In the genomic region with DNA sequence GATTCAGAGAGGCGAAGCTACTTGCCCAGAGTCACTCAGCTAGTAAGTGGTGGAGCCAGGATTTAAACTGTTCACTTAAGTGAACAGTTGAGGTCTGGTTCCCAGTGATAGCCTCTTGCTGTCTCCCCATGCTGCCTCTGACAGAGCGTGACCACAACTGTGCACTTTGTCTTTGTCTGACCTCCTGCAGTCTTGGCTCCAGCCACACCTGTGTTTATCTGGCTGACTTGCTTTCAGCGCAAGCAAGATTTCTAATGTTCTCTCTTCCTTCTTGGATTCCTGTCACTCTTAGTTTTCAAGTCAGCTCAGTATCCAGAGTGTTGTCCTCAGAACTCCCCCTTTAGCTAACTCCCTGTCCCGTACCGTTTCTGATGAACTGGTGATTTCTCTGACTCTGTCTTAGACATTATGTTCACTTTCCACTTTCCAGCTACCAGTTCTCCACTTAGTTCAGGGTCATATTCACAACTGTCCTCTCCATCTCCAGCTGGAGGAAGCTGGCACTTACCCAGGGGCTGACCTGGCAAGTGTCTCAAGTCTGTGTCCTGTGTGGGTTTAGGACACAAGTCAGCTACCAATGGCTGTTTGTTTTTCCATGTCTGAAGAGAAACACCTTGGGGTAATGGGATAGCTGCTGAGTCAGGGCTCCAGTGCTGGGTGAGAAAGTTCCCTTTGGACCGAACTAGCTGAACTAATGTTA, we compare ENCODE assay signal across 21 cellular contexts.
DNase-seq lines count a peak whose midpoint lies in the region; ATAC-seq, FAIRE-seq and TF ChIP-seq lines count a peak whose summit lies in the region.
"Had no signal": no experiment of that assay in that cellular context is flagged by ENCODE, and none has a peak within 500 bp of the region (broad histone marks: within the 10 kb centered on the region; RNA-seq: fewer than 3 reads in every experiment).

No MANE protein-coding gene starts in this region.

- H3K27ac ChIP-seq in colonic mucosa (no peak overlapping the region), pancreas (no peak overlapping the region)
- H3K27ac ChIP-seq: brain microvascular endothelial cell, vagina had no signal

- DNase-seq in DMS53 treated with DMSO at 0.1 percent for 48 hours (lab: John Stamatoyannopoulos, UW; ENCODE audit: unreplicated experiment) (peak; percentile 38), NCI-H146 (lab: John Stamatoyannopoulos, UW) (peak; percentile 60), colonic mucosa (peak; percentile 48), pancreas (peak in 3 of 6 donors; percentile 19 to 62 (median 28)), NCI-H2227 treated with DMSO at 0.1 percent for 48 hours (lab: John Stamatoyannopoulos, UW) (no peak)
- no peak for DNase-seq in activated CD4-positive, alpha-beta T cell treated with anti-CD3 and anti-CD28 coated beads, Interleukin-2, amount 10 ng/mL, durations not matched to agents 24 days and 14 days
- DNase-seq: activated naive CD4-positive, alpha-beta T cell treated with anti-CD3 and anti-CD28 coated beads, Interleukin-2, amount 10 ng/mL, durations not matched to agents 7 days and 5 days; brain microvascular endothelial cell; effector CD8-positive, alpha-beta T cell; GOT3; IMR-90; mammary epithelial cell; NCI-H1092 treated with DMSO at 0.1 percent for 48 hours; SHP77; T-helper 2 cell had no signal

- no peak for FAIRE-seq in pancreas (lab: Jason Lieb, UNC)

- H3K27me3 Mint-ChIP-seq in activated CD4-positive, alpha-beta T cell treated with anti-CD3 and anti-CD28 coated beads, Interleukin-2, amount 10 ng/mL, durations not matched to agents 24 days and 14 days, result peaks cover 7% of the 10 kb centered on the region
- H3K27me3 Mint-ChIP-seq: stimulated activated naive CD8-positive, alpha-beta T cell treated with anti-CD3 and anti-CD28 coated beads, Interleukin-15, Interleukin-2, amounts not matched to agents 100 ng/mL and 50 ng/mL, for 24 hours had no signal

- H3K9me3 ChIP-seq in colonic mucosa, result no peaks in the 10 kb centered on the region
- H3K9me3 ChIP-seq in pancreas, result no peaks in the 10 kb centered on the region
- H3K9me3 ChIP-seq: vagina had no signal

- H3K9ac ChIP-seq in colonic mucosa (ENCODE audit: low read depth in 2 of 2, low read length in 2 of 2), result no peak overlapping the region

- H3K36me3 Mint-ChIP-seq in activated CD4-positive, alpha-beta T cell treated with anti-CD3 and anti-CD28 coated beads, Interleukin-2, amount 10 ng/mL, durations not matched to agents 24 days and 14 days (ENCODE audit: low read depth), result no peaks in the 10 kb centered on the region
- H3K36me3 Mint-ChIP-seq: activated naive CD4-positive, alpha-beta T cell treated with anti-CD3 and anti-CD28 coated beads, Interleukin-2, amount 10 ng/mL, durations not matched to agents 7 days and 5 days had no signal

- intact Hi-C loops in colonic mucosa (cut with DNase I) (no loop called here), pancreas (cut with DNase I) (no loop called here)
- intact Hi-C loops in activated CD4-positive, alpha-beta T cell treated with anti-CD3 and anti-CD28 coated beads, Interleukin-2, amount 10 ng/mL, durations not matched to agents 24 days and 14 days (cut with micrococcal nuclease), result no loop called here

- H3K36me3 ChIP-seq in colonic mucosa, result no peaks in the 10 kb centered on the region
- H3K36me3 ChIP-seq in pancreas, result no peaks in the 10 kb centered on the region
- H3K36me3 ChIP-seq: brain microvascular endothelial cell, vagina had no signal

- 35 to 44% methylated on average over 6 of the region's 6 CpGs for WGBS in pancreas, 2 donors

- H3K4me3 ChIP-seq in colonic mucosa, result no peak overlapping the region
- H3K4me3 ChIP-seq in pancreas, result no peak overlapping the region
- H3K4me3 ChIP-seq: vagina had no signal

- H3K27me3 ChIP-seq in colonic mucosa (no peaks in the 10 kb centered on the region), pancreas (no peaks in the 10 kb centered on the region)
- H3K27me3 ChIP-seq: brain microvascular endothelial cell, vagina had no signal

- ATAC-seq in pancreas, result peak; percentile 46 to 76 (median 68)
- no peak for ATAC-seq in GM21737 (IDR thresholded peaks at IDR 0.05; ENCODE audit: unreplicated experiment)
- ATAC-seq in HG02840 (IDR thresholded peaks at IDR 0.05; ENCODE audit: low FRiP score, unreplicated experiment), result no peak
- ATAC-seq: activated CD4-positive, CD25-positive, alpha-beta regulatory T cell treated with anti-CD3 and anti-CD28 coated beads, Interleukin-2, amount 50 U/mL, for 24 hours had no signal

- H3K9me3 Mint-ChIP-seq in activated CD4-positive, alpha-beta T cell treated with anti-CD3 and anti-CD28 coated beads, Interleukin-2, amount 10 ng/mL, durations not matched to agents 24 days and 14 days, result no peaks in the 10 kb centered on the region
- H3K9me3 Mint-ChIP-seq: activated naive CD4-positive, alpha-beta T cell treated with anti-CD3 and anti-CD28 coated beads, Interleukin-2, amount 10 ng/mL, durations not matched to agents 7 days and 5 days; neural crest cell; stimulated activated naive CD8-positive, alpha-beta T cell treated with anti-CD3 and anti-CD28 coated beads, Interleukin-15, Interleukin-2, amounts not matched to agents 100 ng/mL and 50 ng/mL, for 24 hours had no signal

- H3K4me3 Mint-ChIP-seq in activated CD4-positive, alpha-beta T cell treated with anti-CD3 and anti-CD28 coated beads, Interleukin-2, amount 10 ng/mL, durations not matched to agents 24 days and 14 days, result no peak overlapping the region
- H3K4me3 Mint-ChIP-seq: activated naive CD4-positive, alpha-beta T cell treated with anti-CD3 and anti-CD28 coated beads, Interleukin-2, amount 10 ng/mL, durations not matched to agents 7 days and 5 days; neural crest cell; stimulated activated naive CD8-positive, alpha-beta T cell treated with anti-CD3 and anti-CD28 coated beads, Interleukin-15, Interleukin-2, amounts not matched to agents 100 ng/mL and 50 ng/mL, for 24 hours had no signal

- no peak overlapping the region for H3K27ac Mint-ChIP-seq in activated CD4-positive, alpha-beta T cell treated with anti-CD3 and anti-CD28 coated beads, Interleukin-2, amount 10 ng/mL, durations not matched to agents 24 days and 14 days
- H3K27ac Mint-ChIP-seq: activated naive CD4-positive, alpha-beta T cell treated with anti-CD3 and anti-CD28 coated beads, Interleukin-2, amount 10 ng/mL, durations not matched to agents 7 days and 5 days; stimulated activated naive CD8-positive, alpha-beta T cell treated with anti-CD3 and anti-CD28 coated beads, Interleukin-15, Interleukin-2, amounts not matched to agents 100 ng/mL and 50 ng/mL, for 24 hours had no signal

- TF ChIP-seq CTCF in colonic mucosa (IDR thresholded peaks at IDR 0.05) (no peak), pancreas (IDR thresholded peaks at IDR 0.05) (no peak)

- H3K4me1 ChIP-seq in colonic mucosa (no peaks in the 10 kb centered on the region), pancreas (peaks cover 0 to 9% (median 2%) of the 10 kb centered on the region in 3 donors)

- H3K4me1 Mint-ChIP-seq in activated CD4-positive, alpha-beta T cell treated with anti-CD3 and anti-CD28 coated beads, Interleukin-2, amount 10 ng/mL, durations not matched to agents 24 days and 14 days, result no peaks in the 10 kb centered on the region
- H3K4me1 Mint-ChIP-seq: activated naive CD4-positive, alpha-beta T cell treated with anti-CD3 and anti-CD28 coated beads, Interleukin-2, amount 10 ng/mL, durations not matched to agents 7 days and 5 days had no signal

Comparison
In these comparisons a context has a peak if more than half of its experiments do, and no peak if none do; other contexts are left out.
1. DNase-seq: peak in DMS53 treated with DMSO at 0.1 percent for 48 hours (single experiment), NCI-H146 (single experiment) and colonic mucosa (single experiment); none in activated CD4-positive, alpha-beta T cell treated with anti-CD3 and anti-CD28 coated beads, Interleukin-2, amount 10 ng/mL, durations not matched to agents 24 days and 14 days (single experiment) and NCI-H2227 treated with DMSO at 0.1 percent for 48 hours (single experiment).
2. ATAC-seq: peak in pancreas (4 of 4); none in GM21737 (single experiment) and HG02840 (single experiment).